26 cellular contexts compared by ENCODE assay signal in the genomic region with DNA sequence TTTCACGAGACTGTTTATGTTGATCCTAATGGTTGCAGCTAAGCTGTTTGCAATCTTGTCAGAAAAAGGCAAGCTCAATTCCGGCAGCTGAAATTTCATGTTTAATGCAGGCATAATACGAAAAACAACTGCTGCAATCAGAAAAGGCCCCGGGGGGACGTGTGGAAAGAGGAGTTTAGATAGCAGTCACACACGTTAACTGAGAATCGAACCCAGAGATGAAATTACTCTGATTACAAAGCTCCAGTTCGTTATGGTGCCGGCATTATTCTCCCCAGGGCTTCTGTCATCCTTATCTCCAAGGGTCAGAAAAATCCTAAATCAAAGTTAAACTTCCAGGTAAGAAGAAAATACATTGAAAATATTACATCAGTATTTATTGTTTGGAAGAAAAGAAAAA.
"Had no signal": no experiment of that assay in that cellular context is flagged by ENCODE, and none has a peak within 500 bp of the region (broad histone marks: within the 10 kb centered on the region; RNA-seq: fewer than 3 reads in every experiment).

No MANE protein-coding gene starts in this region.

- H3K4me3 ChIP-seq: stomach, suprapubic skin, testis, thoracic aorta, thyroid gland, tibial artery, tibial nerve, transverse colon, upper lobe of left lung, upper lobe of right lung, uterus, vagina had no signal

- ATAC-seq: stimulated activated effector memory CD8-positive, alpha-beta T cell treated with anti-CD3 and anti-CD28 coated beads, Interleukin-12 subunit alpha, Interleukin-12 subunit beta, amount 100 ng/mL, for 72 hours; stimulated activated memory B cell treated with anti-CD40 and anti-IgM and Interleukin-4, amounts not matched to agents 10 μg/mL and 1 μg/mL and 100 μg/mL, for 72 hours; stimulated activated naive B cell treated with anti-CD40 and anti-IgM and Interleukin-4, amounts not matched to agents 10 μg/mL and 1 μg/mL and 100 μg/mL, for 72 hours; stimulated activated naive CD8-positive, alpha-beta T cell treated with anti-CD3 and anti-CD28 coated beads, Interleukin-15, amount 100 ng/mL, for 72 hours; stimulated activated naive CD8-positive, alpha-beta T cell treated with anti-CD3 and anti-CD28 coated beads, Interleukin-15, Interleukin-2, amounts not matched to agents 100 U/mL and 50 U/mL, for 24 hours had no signal

- DNase-seq: stimulated activated CD4-positive, alpha-beta T cell treated with anti-CD3 and anti-CD28 coated beads, Interleukin-2, amount 100 ng/mL, for 48 hours; stimulated activated CD4-positive, alpha-beta T cell treated with anti-CD3 and anti-CD28 coated beads, Interleukin-4, amount 100 ng/mL, for 1 hour; stimulated activated CD4-positive, alpha-beta T cell treated with anti-CD3 and anti-CD28 coated beads, Interleukin-4, amount 100 ng/mL, for 24 hours; stimulated activated CD4-positive, alpha-beta T cell treated with anti-CD3 and anti-CD28 coated beads, Interleukin-4, amount 100 ng/mL, for 4 hours; stimulated activated CD8-positive, alpha-beta memory T cell treated with anti-CD3 and anti-CD28 coated beads, Interleukin-4, amount 100 ng/mL, for 48 hours; stimulated activated naive B cell treated with anti-CD40 and anti-IgM and Interleukin-4, amounts not matched to agents 10 μg/mL and 1 μg/mL and 100 μg/mL, for 72 hours; stimulated activated naive CD4-positive, alpha-beta T cell; stimulated activated naive CD4-positive, alpha-beta T cell treated with Interleukin-2 at 50 U/mL for 16 hours; stimulated activated naive CD8-positive, alpha-beta T cell treated with anti-CD3 and anti-CD28 coated beads, Interleukin-15, amount 100 ng/mL, for 72 hours; stimulated activated naive CD8-positive, alpha-beta T cell treated with anti-CD3 and anti-CD28 coated beads, Interleukin-15, Interleukin-2, amounts not matched to agents 100 U/mL and 50 U/mL, for 24 hours; stomach; substantia nigra; testis; thyroid gland; tibial artery; transverse colon; trophoblast cell; upper lobe of left lung; upper lobe of right lung; uterus had no signal

- H3K4me1 ChIP-seq: stomach, suprapubic skin, testis, thyroid gland, tibial artery, tibial nerve, transverse colon, upper lobe of left lung, upper lobe of right lung, uterus, vagina had no signal

- H3K9me3 ChIP-seq: suprapubic skin, testis, thyroid gland, tibial artery, upper lobe of right lung, uterus, vagina had no signal

- H3K27ac ChIP-seq: stomach, suprapubic skin, testis, thoracic aorta, thyroid gland, tibial artery, tibial nerve, transverse colon, upper lobe of left lung, upper lobe of right lung, uterus, vagina had no signal

- H3K36me3 ChIP-seq: stomach, suprapubic skin, thoracic aorta, thyroid gland, tibial artery, tibial nerve, transverse colon, upper lobe of left lung, upper lobe of right lung, uterus, vagina had no signal

- H3K27me3 ChIP-seq: stomach, suprapubic skin, testis, thyroid gland, tibial artery, tibial nerve, transverse colon, upper lobe of left lung, upper lobe of right lung, uterus, vagina had no signal
